8 cellular contexts compared by ENCODE assay signal in the genomic region with DNA sequence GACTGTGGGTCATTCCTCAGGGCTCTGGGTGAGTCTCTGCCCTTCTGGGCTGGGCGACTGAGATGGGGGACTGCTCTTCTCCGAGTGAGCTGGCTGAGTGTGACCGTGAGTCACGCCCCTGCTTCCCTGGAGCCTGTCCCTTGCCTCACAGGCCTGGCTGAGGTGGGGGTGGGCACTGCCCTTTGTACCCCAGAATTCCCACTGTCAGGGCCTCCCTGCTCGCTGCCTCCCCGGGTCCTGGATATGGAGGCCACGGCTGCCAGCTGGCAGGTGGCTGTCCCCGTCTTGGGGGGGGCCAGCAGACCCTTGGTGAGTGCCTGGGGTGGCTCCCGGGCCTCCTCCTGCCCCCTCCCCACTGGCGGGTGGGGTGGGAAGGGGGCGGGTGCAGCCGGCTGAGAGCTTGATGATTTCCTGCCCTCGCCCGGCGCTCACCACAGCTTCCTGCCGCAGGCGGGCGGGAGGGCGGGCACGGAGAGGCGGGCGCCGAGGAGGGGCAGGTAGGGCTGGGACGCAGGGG. TPM values are rescaled to one million over a fixed set of nuclear protein-coding genes. Genes with fewer than 3 reads are reported as not detected.
DNase-seq lines count a peak whose midpoint lies in the region; ATAC-seq and TF ChIP-seq lines count a peak whose summit lies in the region.

A gene with protein sequence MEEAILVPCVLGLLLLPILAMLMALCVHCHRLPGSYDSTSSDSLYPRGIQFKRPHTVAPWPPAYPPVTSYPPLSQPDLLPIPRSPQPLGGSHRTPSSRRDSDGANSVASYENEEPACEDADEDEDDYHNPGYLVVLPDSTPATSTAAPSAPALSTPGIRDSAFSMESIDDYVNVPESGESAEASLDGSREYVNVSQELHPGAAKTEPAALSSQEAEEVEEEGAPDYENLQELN (plus strand): TSS at position 434 of the 517 bp plus-strand sequence. CDS start 366 bp downstream, outside the sequence.

- peak within 1 kb of the TSS; percentile 97 for H2AFZ ChIP-seq in KMS-11 (ENCODE audit: low read depth)

- peaks cover 20% of the 10 kb centered on the region for H3K4me1 ChIP-seq in KMS-11 (ENCODE audit: low read depth, poor library complexity, severe bottlenecking)
- peaks cover 36% of the 10 kb centered on the region for H3K4me1 ChIP-seq in effector memory CD4-positive, alpha-beta T cell (ENCODE audit: control insufficient read depth, insufficient read depth, low read length, poor library complexity, severe bottlenecking)

- no peaks in the 10 kb centered on the region for H3K27me3 ChIP-seq in KMS-11 (ENCODE audit: insufficient read depth, low read depth)
- no peaks in the 10 kb centered on the region for H3K27me3 ChIP-seq in effector memory CD4-positive, alpha-beta T cell (replicated peaks; ENCODE audit: control insufficient read depth, insufficient read depth, low read length, poor library complexity, severe bottlenecking)

- H3K4me2 ChIP-seq in KMS-11, result peak within 1 kb of the TSS; percentile 100

- peak; percentile 37 to 79 (median 66) for DNase-seq in activated CD4-positive, CD25-positive, alpha-beta regulatory T cell (lab: John Stamatoyannopoulos, UW)
- DNase-seq in effector memory CD4-positive, alpha-beta T cell, result peak; percentile 66 to 74 (median 71)
- DNase-seq in stimulated activated CD8-positive, alpha-beta memory T cell treated with anti-CD3 and anti-CD28 coated beads, Interleukin-15, amount 100 ng/mL, for 1 hour (ENCODE audit: low read depth), result peak; percentile 57
- DNase-seq in EL, result no peak
- DNase-seq in omental fat pad (ENCODE audit: low spot score), result no peak

- H3K4me3 ChIP-seq in KMS-11 (IDR thresholded peaks at IDR 0.05; ENCODE audit: insufficient read depth, low read depth, low read length), result no peak within 1 kb of the TSS
- peak within 1 kb of the TSS; percentile 95 for H3K4me3 ChIP-seq in effector memory CD4-positive, alpha-beta T cell (ENCODE audit: insufficient read depth, low read depth, low read length, poor library complexity, severe bottlenecking)

- H4K20me1 ChIP-seq in KMS-11 (ENCODE audit: insufficient read depth), result no peaks in the 10 kb centered on the region

- H3K27ac ChIP-seq in KMS-11, result peak within 1 kb of the TSS; percentile 59
- H3K27ac ChIP-seq in effector memory CD4-positive, alpha-beta T cell (ENCODE audit: insufficient read depth, low read length, poor library complexity, severe bottlenecking), result peak within 1 kb of the TSS; percentile 90

- H3K9me3 ChIP-seq in effector memory CD4-positive, alpha-beta T cell (ENCODE audit: control insufficient read depth, low read length), result no peaks in the 10 kb centered on the region

- TF ChIP-seq CTCF in KMS-11 (conservative IDR thresholded peaks at IDR 0.05; ENCODE audit: low read depth, low read length) (no peak), omental fat pad (IDR thresholded peaks at IDR 0.05) (no peak)

- peak within 1 kb of the TSS; percentile 69; the same call in 1 of the 2 replicates for H3K9ac ChIP-seq in KMS-11

- no peaks in the 10 kb centered on the region for H3K36me3 ChIP-seq in KMS-11 (ENCODE audit: insufficient read depth)
- peaks cover 36% of the 10 kb centered on the region for H3K36me3 ChIP-seq in effector memory CD4-positive, alpha-beta T cell (ENCODE audit: control insufficient read depth, insufficient read depth, low read length)

- ATAC-seq in HG02763 (IDR thresholded peaks at IDR 0.05; ENCODE audit: unreplicated experiment) (no peak), GM21381 (IDR thresholded peaks at IDR 0.05; ENCODE audit: unreplicated experiment) (no peak), omental fat pad (ENCODE audit: low FRiP score) (no peak)

- no peaks in the 10 kb centered on the region; the same call in 1 of the 2 replicates for H3K79me2 ChIP-seq in KMS-11 (ENCODE audit: insufficient read depth, low read depth)

RNA-seq across cellular contexts. Expression of the gene that starts here (rescaled TPM):
- total RNA-seq in omental fat pad, result 1 to 10 TPM; 1.4 to 8.5 (median 6.8) TPM

Comparison
In these comparisons a context has a peak if more than half of its experiments do, and no peak if none do; other contexts are left out.
1. DNase-seq: peak in activated CD4-positive, CD25-positive, alpha-beta regulatory T cell (4 of 4), effector memory CD4-positive, alpha-beta T cell (3 of 3) and stimulated activated CD8-positive, alpha-beta memory T cell treated with anti-CD3 and anti-CD28 coated beads, Interleukin-15, amount 100 ng/mL, for 1 hour (single experiment); none in EL (single experiment) and omental fat pad (single experiment).